8 cellular contexts compared by ENCODE assay signal in genomic region chr10:47165168-47165710, GRCh38.
DNase-seq lines count a peak whose midpoint lies in the region; ATAC-seq, FAIRE-seq and TF ChIP-seq lines count a peak whose summit lies in the region.

No MANE protein-coding gene starts in this region.

- H3K4me3 ChIP-seq in mesodermal cell (ENCODE audit: extremely low read depth, insufficient read depth, low read length, poor library complexity, severe bottlenecking) (no peak overlapping the region), tibial artery (peak overlapping the region; percentile 36 to 47)

- H3K4me3 Mint-ChIP-seq in activated CD4-positive, alpha-beta T cell treated with anti-CD3 and anti-CD28 coated beads, Interleukin-2, amount 10 ng/mL, durations not matched to agents 24 days and 14 days, result peak overlapping the region; percentile 76
- no peak overlapping the region for H3K4me3 Mint-ChIP-seq in brain

- H3K27ac ChIP-seq in mesodermal cell (ENCODE audit: low read depth, low read length, severe bottlenecking), result peak overlapping the region; percentile 62
- H3K27ac ChIP-seq in tibial artery, result peak overlapping the region; percentile 69 to 81

- intact Hi-C loops in activated CD4-positive, alpha-beta T cell treated with anti-CD3 and anti-CD28 coated beads, Interleukin-2, amount 10 ng/mL, durations not matched to agents 24 days and 14 days (cut with micrococcal nuclease), result no loop called here
- intact Hi-C loops in tibial artery (cut with DNase I; ENCODE audit: low total_unique reads), result no loop called here

- no peaks in the 10 kb centered on the region for H3K36me3 Mint-ChIP-seq in activated CD4-positive, alpha-beta T cell treated with anti-CD3 and anti-CD28 coated beads, Interleukin-2, amount 10 ng/mL, durations not matched to agents 24 days and 14 days (ENCODE audit: low read depth)
- H3K36me3 Mint-ChIP-seq in brain, result no peaks in the 10 kb centered on the region

- no peak for TF ChIP-seq POLR2A in H54 (IDR thresholded peaks at IDR 0.05; ENCODE audit: low read depth, low read length)

- H3K9me3 Mint-ChIP-seq in activated CD4-positive, alpha-beta T cell treated with anti-CD3 and anti-CD28 coated beads, Interleukin-2, amount 10 ng/mL, durations not matched to agents 24 days and 14 days, result no peaks in the 10 kb centered on the region
- peaks cover 0 to 19% (median 2%) of the 10 kb centered on the region in 5 experiments for H3K9me3 Mint-ChIP-seq in brain

- H3K4me1 ChIP-seq in mesodermal cell (ENCODE audit: control insufficient read depth, insufficient read depth, low read length, poor library complexity, severe bottlenecking) (no peaks in the 10 kb centered on the region), tibial artery (peaks cover 0 to 29% (median 23%) of the 10 kb centered on the region in 4 donors)

- FAIRE-seq in H54 (lab: Jason Lieb, UNC), result no peak

- no peak for DNase-seq in activated CD4-positive, alpha-beta T cell treated with anti-CD3 and anti-CD28 coated beads, Interleukin-2, amount 10 ng/mL, durations not matched to agents 24 days and 14 days
- DNase-seq in activated CD4-positive, alpha-beta T cell treated with anti-CD3 and anti-CD28 coated beads, Interleukin-2, amount 50 U/mL, for 48 hours, result no peak
- DNase-seq in tibial artery, result no peak
- DNase-seq in H54 (ENCODE audit: insufficient read length, low spot score), result no peak

- H3K27me3 Mint-ChIP-seq in activated CD4-positive, alpha-beta T cell treated with anti-CD3 and anti-CD28 coated beads, Interleukin-2, amount 10 ng/mL, durations not matched to agents 24 days and 14 days, result peaks cover 7% of the 10 kb centered on the region
- H3K27me3 Mint-ChIP-seq in brain, result peaks cover 12% of the 10 kb centered on the region

- peaks cover 5% of the 10 kb centered on the region for H3K9me3 ChIP-seq in mesodermal cell (ENCODE audit: control insufficient read depth, low read length)
- no peaks in the 10 kb centered on the region for H3K9me3 ChIP-seq in tibial artery

- H3K36me3 ChIP-seq in mesodermal cell (ENCODE audit: control insufficient read depth, insufficient read depth, low read length) (no peaks in the 10 kb centered on the region), tibial artery (no peaks in the 10 kb centered on the region)

- H3K4me1 Mint-ChIP-seq in activated CD4-positive, alpha-beta T cell treated with anti-CD3 and anti-CD28 coated beads, Interleukin-2, amount 10 ng/mL, durations not matched to agents 24 days and 14 days, result peaks cover 20% of the 10 kb centered on the region
- peaks cover 16% of the 10 kb centered on the region for H3K4me1 Mint-ChIP-seq in brain

- no peaks in the 10 kb centered on the region for H3K27me3 ChIP-seq in tibial artery

- no peak for TF ChIP-seq CTCF in brain (conservative IDR thresholded peaks at IDR 0.05)
- TF ChIP-seq CTCF in tibial artery (IDR thresholded peaks at IDR 0.05), result no peak

- peak overlapping the region; percentile 86 for H3K27ac Mint-ChIP-seq in activated CD4-positive, alpha-beta T cell treated with anti-CD3 and anti-CD28 coated beads, Interleukin-2, amount 10 ng/mL, durations not matched to agents 24 days and 14 days
- H3K27ac Mint-ChIP-seq in brain, result peak overlapping the region in 3 of 5 experiments; percentile 57 to 86 (median 71)

- ATAC-seq in HG02938 (IDR thresholded peaks at IDR 0.05; ENCODE audit: unreplicated experiment) (no peak), HG03135 (IDR thresholded peaks at IDR 0.05; ENCODE audit: unreplicated experiment) (no peak)

- 91 to 96% methylated on average over 6 to 7 of the region's 7 CpGs for WGBS in mesodermal cell (ENCODE audit: insufficient coverage in 2 of 2), 2 experiments
